21 cellular contexts compared by ENCODE assay signal in genomic region chr12:77488041-77488620, GRCh38.
A peak's percentile ranks its signal among the peaks of the same experiment; 100 is the strongest.
DNase-seq lines count a peak whose midpoint lies in the region; ATAC-seq and TF ChIP-seq lines count a peak whose summit lies in the region.
"Had no signal": no experiment of that assay in that cellular context is flagged by ENCODE, and none has a peak within 500 bp of the region (broad histone marks: within the 10 kb centered on the region; RNA-seq: fewer than 3 reads in every experiment).

No MANE protein-coding gene starts in this region.

- no peaks in the 10 kb centered on the region for H3K9me3 Mint-ChIP-seq in activated CD4-positive, alpha-beta T cell treated with anti-CD3 and anti-CD28 coated beads for 36 hours (ENCODE audit: low read depth)
- peaks cover 2% of the 10 kb centered on the region for H3K9me3 Mint-ChIP-seq in activated CD8-positive, alpha-beta memory T cell treated with anti-CD3 and anti-CD28 coated beads, Interleukin-2, amount 10 ng/mL, durations not matched to agents 7 days and 5 days (ENCODE audit: low read depth)
- H3K9me3 Mint-ChIP-seq: stimulated activated memory B cell treated with anti-CD40 and anti-IgM and Interleukin-4, amounts not matched to agents 10 μg/mL and 1 μg/mL and 100 μg/mL, for 72 hours had no signal

- ATAC-seq in activated CD4-positive, alpha-beta T cell treated with anti-CD3 and anti-CD28 coated beads for 36 hours: no peak
- ATAC-seq in activated CD8-positive, alpha-beta memory T cell treated with anti-CD3 and anti-CD28 coated beads, Interleukin-2, amount 10 ng/mL, durations not matched to agents 7 days and 5 days: no peak
- ATAC-seq in GM19397 (IDR thresholded peaks at IDR 0.05; ENCODE audit: unreplicated experiment): no peak
- ATAC-seq: GM12878; stimulated activated memory B cell treated with anti-CD40 and anti-IgM and Interleukin-4, amounts not matched to agents 10 μg/mL and 1 μg/mL and 100 μg/mL, for 72 hours had no signal

- peak overlapping the region; percentile 19 for H3K27ac ChIP-seq in osteoblast (ENCODE audit: low read depth, low read length)
- H3K27ac ChIP-seq: cardiac muscle cell, right atrium auricular region, SK-N-MC had no signal

- no peak overlapping the region for H2AFZ ChIP-seq in osteoblast (ENCODE audit: low read length)

- POLR2A ChIA-PET in activated CD4-positive, alpha-beta T cell treated with anti-CD3 and anti-CD28 coated beads for 36 hours (lab: Charles Lee): no interaction called here

- no peaks in the 10 kb centered on the region for H3K4me1 ChIP-seq in osteoblast (ENCODE audit: insufficient read depth, low read length)
- H3K4me1 ChIP-seq: BE2C, right atrium auricular region had no signal

- H3K27ac Mint-ChIP-seq in activated CD4-positive, alpha-beta T cell treated with anti-CD3 and anti-CD28 coated beads for 36 hours: no peak overlapping the region
- no peak overlapping the region for H3K27ac Mint-ChIP-seq in activated CD8-positive, alpha-beta memory T cell treated with anti-CD3 and anti-CD28 coated beads, Interleukin-2, amount 10 ng/mL, durations not matched to agents 7 days and 5 days
- H3K27ac Mint-ChIP-seq: activated naive CD8-positive, alpha-beta T cell; H9; stimulated activated memory B cell treated with anti-CD40 and anti-IgM and Interleukin-4, amounts not matched to agents 10 μg/mL and 1 μg/mL and 100 μg/mL, for 72 hours had no signal

- TF ChIP-seq CTCF in fibroblast of mammary gland (conservative IDR thresholded peaks at IDR 0.05; ENCODE audit: control insufficient read depth, insufficient read depth, low read depth, low read length) (no peak), osteoblast (IDR thresholded peaks at IDR 0.05; ENCODE audit: extremely low read depth, low read depth, low read length) (no peak)

- H3K4me3 ChIP-seq in fibroblast of mammary gland (ENCODE audit: control insufficient read depth, low read depth, low read length) (no peak overlapping the region), osteoblast (ENCODE audit: insufficient read depth, low read length) (no peak overlapping the region)
- H3K4me3 ChIP-seq: cardiac muscle cell, GM12878, right atrium auricular region, SK-N-MC had no signal

- H3K79me2 ChIP-seq in osteoblast (ENCODE audit: insufficient read depth, low read length): no peaks in the 10 kb centered on the region

- H3K4me3 Mint-ChIP-seq in activated CD4-positive, alpha-beta T cell treated with anti-CD3 and anti-CD28 coated beads for 36 hours: no peak overlapping the region
- H3K4me3 Mint-ChIP-seq in activated CD8-positive, alpha-beta memory T cell treated with anti-CD3 and anti-CD28 coated beads, Interleukin-2, amount 10 ng/mL, durations not matched to agents 7 days and 5 days: no peak overlapping the region
- H3K4me3 Mint-ChIP-seq: activated naive CD8-positive, alpha-beta T cell; H9; stimulated activated memory B cell treated with anti-CD40 and anti-IgM and Interleukin-4, amounts not matched to agents 10 μg/mL and 1 μg/mL and 100 μg/mL, for 72 hours had no signal

- no peaks in the 10 kb centered on the region for H3K27me3 Mint-ChIP-seq in activated CD4-positive, alpha-beta T cell treated with anti-CD3 and anti-CD28 coated beads for 36 hours
- no peaks in the 10 kb centered on the region for H3K27me3 Mint-ChIP-seq in activated CD8-positive, alpha-beta memory T cell treated with anti-CD3 and anti-CD28 coated beads, Interleukin-2, amount 10 ng/mL, durations not matched to agents 7 days and 5 days
- H3K27me3 Mint-ChIP-seq: activated naive CD8-positive, alpha-beta T cell; stimulated activated memory B cell treated with anti-CD40 and anti-IgM and Interleukin-4, amounts not matched to agents 10 μg/mL and 1 μg/mL and 100 μg/mL, for 72 hours had no signal

- intact Hi-C loops in activated CD4-positive, alpha-beta T cell treated with anti-CD3 and anti-CD28 coated beads for 36 hours (cut with DNase I, micrococcal nuclease): no loop called here

- H3K9me3 ChIP-seq in osteoblast (ENCODE audit: low read depth, low read length): no peaks in the 10 kb centered on the region
- H3K9me3 ChIP-seq: BE2C, right atrium auricular region had no signal

- H3K36me3 Mint-ChIP-seq in activated CD4-positive, alpha-beta T cell treated with anti-CD3 and anti-CD28 coated beads for 36 hours (ENCODE audit: low read depth): no peaks in the 10 kb centered on the region
- H3K36me3 Mint-ChIP-seq in activated CD8-positive, alpha-beta memory T cell treated with anti-CD3 and anti-CD28 coated beads, Interleukin-2, amount 10 ng/mL, durations not matched to agents 7 days and 5 days: no peaks in the 10 kb centered on the region
- H3K36me3 Mint-ChIP-seq: activated naive CD8-positive, alpha-beta T cell; stimulated activated memory B cell treated with anti-CD40 and anti-IgM and Interleukin-4, amounts not matched to agents 10 μg/mL and 1 μg/mL and 100 μg/mL, for 72 hours had no signal

- DNase-seq in EH (ENCODE audit: low read depth) (peak; percentile 22), amniotic epithelial cell (ENCODE audit: low read depth) (peak; percentile 14), fibroblast of mammary gland (ENCODE audit: low read depth) (peak; percentile 5), osteoblast (ENCODE audit: insufficient read length, low spot score, missing footprints) (no peak), D341Med (ENCODE audit: low spot score) (no peak)
- DNase-seq in activated CD4-positive, alpha-beta T cell treated with anti-CD3 and anti-CD28 coated beads for 36 hours: no peak
- no peak for DNase-seq in activated CD8-positive, alpha-beta memory T cell treated with anti-CD3 and anti-CD28 coated beads, Interleukin-2, amount 10 ng/mL, durations not matched to agents 7 days and 5 days
- DNase-seq: BE2C, Calu3, glutamatergic neuron, H9, NCI-H187 treated with DMSO at 0.1 percent for 48 hours, NCI-H446 treated with DMSO at 0.1 percent for 48 hours, occipital lobe had no signal

- no peaks in the 10 kb centered on the region for H3K36me3 ChIP-seq in osteoblast (ENCODE audit: insufficient read depth, low read length)
- H3K36me3 ChIP-seq: BE2C, cardiac muscle cell, right atrium auricular region had no signal

- no peaks in the 10 kb centered on the region for H3K4me1 Mint-ChIP-seq in activated CD4-positive, alpha-beta T cell treated with anti-CD3 and anti-CD28 coated beads for 36 hours
- no peaks in the 10 kb centered on the region for H3K4me1 Mint-ChIP-seq in activated CD8-positive, alpha-beta memory T cell treated with anti-CD3 and anti-CD28 coated beads, Interleukin-2, amount 10 ng/mL, durations not matched to agents 7 days and 5 days
- H3K4me1 Mint-ChIP-seq: stimulated activated memory B cell treated with anti-CD40 and anti-IgM and Interleukin-4, amounts not matched to agents 10 μg/mL and 1 μg/mL and 100 μg/mL, for 72 hours had no signal

- H3K4me2 ChIP-seq in osteoblast (ENCODE audit: insufficient read depth, low read length): no peak overlapping the region

- H4K20me1 ChIP-seq in osteoblast (ENCODE audit: insufficient read depth, low read length): no peaks in the 10 kb centered on the region

- H3K27me3 ChIP-seq in osteoblast (ENCODE audit: insufficient read depth, low read length): no peaks in the 10 kb centered on the region
- H3K27me3 ChIP-seq: BE2C, cardiac muscle cell, right atrium auricular region had no signal

- CTCF ChIA-PET in activated CD4-positive, alpha-beta T cell treated with anti-CD3 and anti-CD28 coated beads for 36 hours (lab: Charles Lee): no interaction called here
- CTCF ChIA-PET in activated CD8-positive, alpha-beta memory T cell treated with anti-CD3 and anti-CD28 coated beads, Interleukin-2, amount 10 ng/mL, durations not matched to agents 7 days and 5 days (lab: Charles Lee): no interaction called here

Comparison
In these comparisons a context has a peak if more than half of its experiments do, and no peak if none do; other contexts are left out.
1. DNase-seq: peak in EH (single experiment), amniotic epithelial cell (single experiment) and fibroblast of mammary gland (single experiment); none in osteoblast (single experiment), activated CD4-positive, alpha-beta T cell treated with anti-CD3 and anti-CD28 coated beads for 36 hours (single experiment), D341Med (single experiment) and activated CD8-positive, alpha-beta memory T cell treated with anti-CD3 and anti-CD28 coated beads, Interleukin-2, amount 10 ng/mL, durations not matched to agents 7 days and 5 days (single experiment).